Comparison of ENCODE assay signal across 1 cellular context in the genomic region with DNA sequence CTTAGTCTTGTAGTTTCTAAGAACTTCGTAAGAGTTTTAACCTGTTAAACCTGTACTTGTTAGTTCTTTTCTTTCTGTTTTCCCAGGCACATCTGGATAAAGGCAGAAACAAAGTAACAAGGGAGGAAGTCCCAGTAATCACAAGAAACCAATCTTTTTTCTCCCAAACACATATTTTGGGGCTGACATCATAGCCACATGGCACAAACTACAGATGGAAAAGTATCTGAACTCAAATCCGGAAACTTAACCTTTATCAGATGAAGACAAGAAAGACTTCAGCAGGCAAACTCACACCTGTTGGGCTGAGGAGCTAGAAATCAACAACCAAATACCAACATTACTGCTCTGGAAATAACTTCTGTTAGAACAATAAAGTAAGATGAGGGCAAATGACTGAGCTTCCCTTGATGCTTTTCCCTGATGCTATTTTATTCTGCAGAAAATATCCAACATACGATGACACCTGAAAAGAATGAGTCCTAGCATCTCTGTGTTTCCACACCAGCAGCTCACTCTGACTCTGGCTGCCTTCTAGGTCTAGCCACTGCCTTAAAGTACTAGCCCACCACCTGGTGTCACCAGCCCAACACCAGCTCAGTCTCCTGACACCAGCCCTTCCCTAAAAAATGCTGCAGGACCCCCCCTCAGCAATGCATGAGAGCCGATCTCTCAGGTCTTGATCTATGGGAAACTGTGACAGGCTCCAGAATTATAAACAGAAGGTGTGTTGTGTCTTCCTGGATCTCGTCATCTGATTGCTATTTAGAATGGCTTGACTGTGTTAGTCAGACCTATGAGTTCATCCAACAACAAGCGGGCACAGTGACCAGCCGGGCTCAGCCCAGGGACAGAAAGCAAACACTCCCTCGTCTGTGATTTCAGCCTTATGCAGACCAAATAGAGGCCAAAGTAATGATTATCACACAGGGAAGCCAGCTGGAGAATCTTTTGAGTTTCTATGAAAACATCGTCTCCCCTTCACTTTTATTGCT.
TF ChIP-seq lines count a peak whose summit lies in the region.

No MANE protein-coding gene starts in this region.

TF ChIP-seq in WTC11, 78 proteins besides CTCF, POLR2A, EP300 and RAD21 (continued from another document):
- TF ChIP-seq, protein P1, sequence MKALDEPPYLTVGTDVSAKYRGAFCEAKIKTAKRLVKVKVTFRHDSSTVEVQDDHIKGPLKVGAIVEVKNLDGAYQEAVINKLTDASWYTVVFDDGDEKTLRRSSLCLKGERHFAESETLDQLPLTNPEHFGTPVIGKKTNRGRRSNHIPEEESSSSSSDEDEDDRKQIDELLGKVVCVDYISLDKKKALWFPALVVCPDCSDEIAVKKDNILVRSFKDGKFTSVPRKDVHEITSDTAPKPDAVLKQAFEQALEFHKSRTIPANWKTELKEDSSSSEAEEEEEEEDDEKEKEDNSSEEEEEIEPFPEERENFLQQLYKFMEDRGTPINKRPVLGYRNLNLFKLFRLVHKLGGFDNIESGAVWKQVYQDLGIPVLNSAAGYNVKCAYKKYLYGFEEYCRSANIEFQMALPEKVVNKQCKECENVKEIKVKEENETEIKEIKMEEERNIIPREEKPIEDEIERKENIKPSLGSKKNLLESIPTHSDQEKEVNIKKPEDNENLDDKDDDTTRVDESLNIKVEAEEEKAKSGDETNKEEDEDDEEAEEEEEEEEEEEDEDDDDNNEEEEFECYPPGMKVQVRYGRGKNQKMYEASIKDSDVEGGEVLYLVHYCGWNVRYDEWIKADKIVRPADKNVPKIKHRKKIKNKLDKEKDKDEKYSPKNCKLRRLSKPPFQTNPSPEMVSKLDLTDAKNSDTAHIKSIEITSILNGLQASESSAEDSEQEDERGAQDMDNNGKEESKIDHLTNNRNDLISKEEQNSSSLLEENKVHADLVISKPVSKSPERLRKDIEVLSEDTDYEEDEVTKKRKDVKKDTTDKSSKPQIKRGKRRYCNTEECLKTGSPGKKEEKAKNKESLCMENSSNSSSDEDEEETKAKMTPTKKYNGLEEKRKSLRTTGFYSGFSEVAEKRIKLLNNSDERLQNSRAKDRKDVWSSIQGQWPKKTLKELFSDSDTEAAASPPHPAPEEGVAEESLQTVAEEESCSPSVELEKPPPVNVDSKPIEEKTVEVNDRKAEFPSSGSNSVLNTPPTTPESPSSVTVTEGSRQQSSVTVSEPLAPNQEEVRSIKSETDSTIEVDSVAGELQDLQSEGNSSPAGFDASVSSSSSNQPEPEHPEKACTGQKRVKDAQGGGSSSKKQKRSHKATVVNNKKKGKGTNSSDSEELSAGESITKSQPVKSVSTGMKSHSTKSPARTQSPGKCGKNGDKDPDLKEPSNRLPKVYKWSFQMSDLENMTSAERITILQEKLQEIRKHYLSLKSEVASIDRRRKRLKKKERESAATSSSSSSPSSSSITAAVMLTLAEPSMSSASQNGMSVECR (CRISPR knock-in tag; IDR thresholded peaks at IDR 0.05; ENCODE audit: borderline replicate concordance): no peak
- TF ChIP-seq, protein P2, sequence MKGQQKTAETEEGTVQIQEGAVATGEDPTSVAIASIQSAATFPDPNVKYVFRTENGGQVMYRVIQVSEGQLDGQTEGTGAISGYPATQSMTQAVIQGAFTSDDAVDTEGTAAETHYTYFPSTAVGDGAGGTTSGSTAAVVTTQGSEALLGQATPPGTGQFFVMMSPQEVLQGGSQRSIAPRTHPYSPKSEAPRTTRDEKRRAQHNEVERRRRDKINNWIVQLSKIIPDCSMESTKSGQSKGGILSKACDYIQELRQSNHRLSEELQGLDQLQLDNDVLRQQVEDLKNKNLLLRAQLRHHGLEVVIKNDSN (CRISPR knock-in tag; IDR thresholded peaks at IDR 0.05): no peak
- no peak for TF ChIP-seq ATF2 (CRISPR knock-in tag; IDR thresholded peaks at IDR 0.05; ENCODE audit: borderline replicate concordance, low read depth)
- TF ChIP-seq, protein P3, sequence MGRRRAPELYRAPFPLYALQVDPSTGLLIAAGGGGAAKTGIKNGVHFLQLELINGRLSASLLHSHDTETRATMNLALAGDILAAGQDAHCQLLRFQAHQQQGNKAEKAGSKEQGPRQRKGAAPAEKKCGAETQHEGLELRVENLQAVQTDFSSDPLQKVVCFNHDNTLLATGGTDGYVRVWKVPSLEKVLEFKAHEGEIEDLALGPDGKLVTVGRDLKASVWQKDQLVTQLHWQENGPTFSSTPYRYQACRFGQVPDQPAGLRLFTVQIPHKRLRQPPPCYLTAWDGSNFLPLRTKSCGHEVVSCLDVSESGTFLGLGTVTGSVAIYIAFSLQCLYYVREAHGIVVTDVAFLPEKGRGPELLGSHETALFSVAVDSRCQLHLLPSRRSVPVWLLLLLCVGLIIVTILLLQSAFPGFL (CRISPR knock-in tag; IDR thresholded peaks at IDR 0.05; ENCODE audit: borderline replicate concordance): no peak
